In genomic region chr1:50964863-50965262, GRCh38 we compare ENCODE assay signal across 35 cellular contexts.
"Had no signal": no experiment of that assay in that cellular context is flagged by ENCODE, and none has a peak within 500 bp of the region (broad histone marks: within the 10 kb centered on the region; RNA-seq: fewer than 3 reads in every experiment).

No MANE protein-coding gene starts in this region.

- H3K9me3 ChIP-seq: MG63 had no signal

- H3K27me3 ChIP-seq: MG63 had no signal

- H3K4me3 ChIP-seq: MG63 had no signal

- H3K36me3 ChIP-seq: MG63 had no signal

- DNase-seq: Karpas-422, Kasumi-1, MG63, MM.1S, MV-4-11, NCI-H1048, NCI-H1092, NCI-H1092 treated with DMSO at 0.1 percent for 48 hours, NCI-H1105, NCI-H1105 treated with DMSO at 0.1 percent for 48 hours, NCI-H1417, NCI-H1417 treated with DMSO at 0.1 percent for 48 hours, NCI-H1436, NCI-H1436 treated with DMSO at 0.1 percent for 48 hours, NCI-H146, NCI-H1694, NCI-H1694 treated with DMSO at 0.1 percent for 48 hours, NCI-H187, NCI-H187 treated with DMSO at 0.1 percent for 48 hours, NCI-H1930, NCI-H2029, NCI-H2029 treated with DMSO at 0.1 percent for 48 hours, NCI-H2081, NCI-H2081 treated with DMSO at 0.1 percent for 48 hours, NCI-H2107, NCI-H2171, NCI-H2171 treated with DMSO at 0.1 percent for 48 hours, NCI-H2227 treated with DMSO at 0.1 percent for 48 hours, NCI-H226, NCI-H345, NCI-H446 treated with DMSO at 0.1 percent for 48 hours, NCI-H510A, NCI-H510A treated with DMSO at 0.1 percent for 48 hours, NCI-H524, NCI-H524 treated with DMSO at 0.1 percent for 48 hours had no signal
